ENCODE assay signal across 16 cellular contexts in the genomic region with DNA sequence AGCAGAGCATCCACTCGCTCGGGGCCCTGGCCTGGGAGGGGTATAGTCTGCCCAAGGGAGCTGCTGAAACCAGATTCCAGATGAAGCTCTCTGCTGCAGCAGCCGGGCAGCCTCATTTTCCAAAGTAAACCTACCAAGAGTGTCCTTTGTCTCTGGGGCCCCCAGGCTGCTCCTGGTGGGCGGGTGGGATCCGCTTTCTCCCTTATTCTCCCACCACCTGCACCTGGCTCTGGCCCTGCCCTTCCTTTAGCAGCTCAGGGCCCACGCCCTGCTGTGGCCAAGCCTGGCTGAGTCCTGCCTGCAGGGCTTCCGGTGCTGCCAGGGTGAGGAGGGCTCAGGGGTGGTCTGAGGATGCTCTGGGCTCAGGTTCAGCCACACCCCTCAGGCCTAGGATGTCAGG.
"Had no signal": no experiment of that assay in that cellular context is flagged by ENCODE, and none has a peak within 500 bp of the region (broad histone marks: within the 10 kb centered on the region; RNA-seq: fewer than 3 reads in every experiment).

No MANE protein-coding gene starts in this region.

- H3K36me3 ChIP-seq: ascending aorta, left lung, pancreas, sigmoid colon, tibial artery had no signal

- H3K4me3 ChIP-seq: ascending aorta, left lung, pancreas, sigmoid colon, tibial artery had no signal

- H3K4me3 Mint-ChIP-seq: activated naive CD4-positive, alpha-beta T cell treated with anti-CD3 and anti-CD28 coated beads, Interleukin-2, amount 50 U/mL, for 24 hours; central memory CD8-positive, alpha-beta T cell; neural crest cell; T-helper 1 cell treated with Interleukin-12 subunit alpha and Interleukin-12 subunit beta and Interleukin-4 antibody, amounts not matched to agents 30 μg/mL and 1 μg/mL, for 36 hours had no signal

- H3K4me1 ChIP-seq: ascending aorta, left lung, pancreas, sigmoid colon, tibial artery had no signal

- H3K4me1 Mint-ChIP-seq: activated naive CD4-positive, alpha-beta T cell treated with anti-CD3 and anti-CD28 coated beads, Interleukin-2, amount 50 U/mL, for 24 hours had no signal

- ATAC-seq: left lung, pancreas had no signal

- H3K27ac ChIP-seq: ascending aorta, left lung, pancreas, sigmoid colon, tibial artery had no signal

- H3K9me3 ChIP-seq: ascending aorta, left lung, pancreas, sigmoid colon, tibial artery had no signal

- H3K27me3 Mint-ChIP-seq: activated naive CD4-positive, alpha-beta T cell treated with anti-CD3 and anti-CD28 coated beads, Interleukin-2, amount 50 U/mL, for 24 hours had no signal

- H3K9me3 Mint-ChIP-seq: activated naive CD4-positive, alpha-beta T cell treated with anti-CD3 and anti-CD28 coated beads, Interleukin-2, amount 50 U/mL, for 24 hours; central memory CD8-positive, alpha-beta T cell; neural crest cell; T-helper 1 cell treated with Interleukin-12 subunit alpha and Interleukin-12 subunit beta and Interleukin-4 antibody, amounts not matched to agents 30 μg/mL and 1 μg/mL, for 36 hours had no signal

- H3K27ac Mint-ChIP-seq: activated naive CD4-positive, alpha-beta T cell treated with anti-CD3 and anti-CD28 coated beads, Interleukin-2, amount 50 U/mL, for 24 hours; T-helper 1 cell treated with Interleukin-12 subunit alpha and Interleukin-12 subunit beta and Interleukin-4 antibody, amounts not matched to agents 30 μg/mL and 1 μg/mL, for 36 hours had no signal

- DNase-seq: activated CD4-positive, alpha-beta T cell treated with anti-CD3 and anti-CD28 coated beads, Interleukin-2, amount 50 U/mL, for 4 hours; activated CD4-positive, CD25-positive, alpha-beta regulatory T cell treated with anti-CD3 and anti-CD28 coated beads, Interleukin-2, amount 50 U/mL, for 72 hours; activated gamma-delta T cell; cortex of kidney; left lung; sigmoid colon; stimulated activated naive CD4-positive, alpha-beta T cell treated with Interleukin-2 at 50 U/mL for 16 hours; tibial artery had no signal

- FAIRE-seq: frontal cortex, keratinocyte, pancreas had no signal

- H3K36me3 Mint-ChIP-seq: activated naive CD4-positive, alpha-beta T cell treated with anti-CD3 and anti-CD28 coated beads, Interleukin-2, amount 50 U/mL, for 24 hours had no signal

- H3K27me3 ChIP-seq: ascending aorta, pancreas, sigmoid colon had no signal
